Comparison of ENCODE assay signal across 23 cellular contexts in genomic region chr10:53140516-53140915, GRCh38.
A peak's percentile ranks its signal among the peaks of the same experiment; 100 is the strongest.
DNase-seq lines count a peak whose midpoint lies in the region; ATAC-seq and TF ChIP-seq lines count a peak whose summit lies in the region.
"Had no signal": no experiment of that assay in that cellular context is flagged by ENCODE, and none has a peak within 500 bp of the region (broad histone marks: within the 10 kb centered on the region; RNA-seq: fewer than 3 reads in every experiment).

No MANE protein-coding gene starts in this region.

- H3K9ac ChIP-seq in fibroblast of lung (ENCODE audit: insufficient read depth, low read length) = no peak overlapping the region
- H3K9ac ChIP-seq: neural progenitor cell had no signal

- no peak overlapping the region for H3K4me2 ChIP-seq in fibroblast of lung (ENCODE audit: extremely low read depth, insufficient read depth, low read length)
- H3K4me2 ChIP-seq: neural progenitor cell had no signal

- TF ChIP-seq POLR2A in right lobe of liver (IDR thresholded peaks at IDR 0.05) (no peak), Peyer's patch (IDR thresholded peaks at IDR 0.05) (no peak)

- no peaks in the 10 kb centered on the region for H3K9me3 ChIP-seq in fibroblast of lung (ENCODE audit: control insufficient read depth, insufficient read depth, low read depth, low read length)
- no peaks in the 10 kb centered on the region for H3K9me3 ChIP-seq in right lobe of liver
- H3K9me3 ChIP-seq in Peyer's patch = no peaks in the 10 kb centered on the region
- H3K9me3 ChIP-seq: colonic mucosa, mucosa of descending colon, psoas muscle had no signal

- ATAC-seq in GM18868 (IDR thresholded peaks at IDR 0.05; ENCODE audit: unreplicated experiment) (no peak), right lobe of liver (no peak)
- ATAC-seq: left lobe of liver, psoas muscle had no signal

- no peak overlapping the region for H3K27ac ChIP-seq in fibroblast of lung (ENCODE audit: insufficient read depth, low read length)
- H3K27ac ChIP-seq in right lobe of liver = no peak overlapping the region
- H3K27ac ChIP-seq in Peyer's patch = no peak overlapping the region
- H3K27ac ChIP-seq: colonic mucosa, neural progenitor cell, psoas muscle had no signal

- H3K27me3 ChIP-seq in fibroblast of lung (ENCODE audit: control insufficient read depth, insufficient read depth, low read length) (no peaks in the 10 kb centered on the region), right lobe of liver (no peaks in the 10 kb centered on the region), Peyer's patch (no peaks in the 10 kb centered on the region)
- H3K27me3 ChIP-seq: colonic mucosa, neural progenitor cell had no signal

- intact Hi-C loops in right lobe of liver (cut with DNase I) = no loop called here

- TF ChIP-seq CTCF in fibroblast of lung (conservative IDR thresholded peaks at IDR 0.05 in 1 of 2, IDR thresholded peaks at IDR 0.05 in 1 of 2; ENCODE audit: low read depth in 1 of 2, low read length in 2 of 2) (no peak), retinal pigment epithelial cell (conservative IDR thresholded peaks at IDR 0.05; ENCODE audit: low read depth, low read length) (no peak), right lobe of liver (IDR thresholded peaks at IDR 0.05) (no peak), Peyer's patch (IDR thresholded peaks at IDR 0.05) (no peak)

- no peaks in the 10 kb centered on the region for H3K36me3 ChIP-seq in fibroblast of lung (ENCODE audit: control insufficient read depth, insufficient read depth, low read length)
- H3K36me3 ChIP-seq in right lobe of liver = no peaks in the 10 kb centered on the region
- H3K36me3 ChIP-seq in Peyer's patch = no peaks in the 10 kb centered on the region
- H3K36me3 ChIP-seq: colonic mucosa, neural progenitor cell had no signal

- no peak overlapping the region for H2AFZ ChIP-seq in fibroblast of lung (ENCODE audit: low read length)
- H2AFZ ChIP-seq: neural progenitor cell had no signal

- H3K4me1 ChIP-seq in fibroblast of lung (ENCODE audit: control insufficient read depth, extremely low read depth, insufficient read depth, low read length) (no peaks in the 10 kb centered on the region), right lobe of liver (no peaks in the 10 kb centered on the region), Peyer's patch (no peaks in the 10 kb centered on the region)
- H3K4me1 ChIP-seq: colonic mucosa, psoas muscle had no signal

- DNase-seq in HPDE6-E6E7 (ENCODE audit: extremely low spot score) = peak; percentile 1
- DNase-seq in T1000 (lab: John Stamatoyannopoulos, UW) = peak; percentile 45
- DNase-seq in fibroblast of lung (ENCODE audit: low read depth in 2 of 2) = peak; percentile 21 to 24
- peak; percentile 25 for DNase-seq in retinal pigment epithelial cell (ENCODE audit: low read depth)
- no peak for DNase-seq in right lobe of liver
- DNase-seq in Peyer's patch = no peak
- DNase-seq: activated B cell treated with CpG ODN at 0.5 μM for 24 hours; activated CD4-positive, alpha-beta memory T cell treated with anti-CD3 and anti-CD28 coated beads, Interleukin-2, amount 10 ng/mL, durations not matched to agents 7 days and 5 days; activated naive CD4-positive, alpha-beta T cell; anterior cingulate cortex; colonic mucosa; COR-L47; endodermal cell; foreskin fibroblast; hypothalamus; Karpas-422; mucosa of descending colon; NCI-H524 treated with DMSO at 0.1 percent for 48 hours; psoas muscle; SHP77 treated with DMSO at 0.1 percent for 48 hours had no signal

- H3K4me3 ChIP-seq in fibroblast of lung (replicated peaks in 1 of 4; ENCODE audit: control extremely low read depth in 1 of 4, insufficient read depth in 1 of 4, low read depth in 3 of 4, low read length in 4 of 4) (no peak overlapping the region), retinal pigment epithelial cell (ENCODE audit: low read length) (no peak overlapping the region), right lobe of liver (no peak overlapping the region), Peyer's patch (no peak overlapping the region)
- H3K4me3 ChIP-seq: colonic mucosa, mucosa of descending colon, neural progenitor cell, psoas muscle had no signal

- WGBS in right lobe of liver (ENCODE audit: insufficient coverage, low coverage, low lambda C conversion rate, missing lambda C conversion rate) = 70% methylated on average over 1 of the region's 1 CpG

- H3K79me2 ChIP-seq in fibroblast of lung (ENCODE audit: control insufficient read depth, insufficient read depth, low read length) = no peaks in the 10 kb centered on the region

- H4K20me1 ChIP-seq in fibroblast of lung (ENCODE audit: control insufficient read depth, extremely low read depth, insufficient read depth, low read length) = no peaks in the 10 kb centered on the region

Comparison
In these comparisons a context has a peak if more than half of its experiments do, and no peak if none do; other contexts are left out.
1. DNase-seq: peak in HPDE6-E6E7 (single experiment), T1000 (single experiment), fibroblast of lung (2 of 2) and retinal pigment epithelial cell (single experiment); none in right lobe of liver (0 of 3) and Peyer's patch (0 of 3).